Comparison of ENCODE assay signal across 16 cellular contexts in genomic region chr18:36153203-36153602, GRCh38. TPM values are rescaled to one million over a fixed set of nuclear protein-coding genes. Genes with fewer than 3 reads are reported as not detected.
A peak's percentile ranks its signal among the peaks of the same experiment; 100 is the strongest.
DNase-seq lines count a peak whose midpoint lies in the region; ATAC-seq and TF ChIP-seq lines count a peak whose summit lies in the region.
"Had no signal": no experiment of that assay in that cellular context is flagged by ENCODE, and none has a peak within 500 bp of the region (broad histone marks: within the 10 kb centered on the region; RNA-seq: fewer than 3 reads in every experiment).

No MANE protein-coding gene starts in this region.

- H3K4me3 Mint-ChIP-seq in naive thymus-derived CD8-positive, alpha-beta T cell = no peak overlapping the region
- H3K4me3 Mint-ChIP-seq: activated naive CD8-positive, alpha-beta T cell treated with anti-CD3 and anti-CD28 coated beads, Interleukin-2, amount 50 U/mL, for 24 hours; T-helper 2 cell treated with Interferon-gamma antibody and Interleukin-4, amounts not matched to agents 5 μg/mL and 100 μg/mL, for 36 hours had no signal

- no peaks in the 10 kb centered on the region for H3K27me3 Mint-ChIP-seq in naive thymus-derived CD8-positive, alpha-beta T cell
- H3K27me3 Mint-ChIP-seq: activated naive CD8-positive, alpha-beta T cell treated with anti-CD3 and anti-CD28 coated beads, Interleukin-2, amount 50 U/mL, for 24 hours had no signal

- H3K9me3 Mint-ChIP-seq in naive thymus-derived CD8-positive, alpha-beta T cell = no peaks in the 10 kb centered on the region
- H3K9me3 Mint-ChIP-seq: activated naive CD8-positive, alpha-beta T cell treated with anti-CD3 and anti-CD28 coated beads, Interleukin-2, amount 50 U/mL, for 24 hours; T-helper 2 cell treated with Interferon-gamma antibody and Interleukin-4, amounts not matched to agents 5 μg/mL and 100 μg/mL, for 36 hours had no signal

- peaks cover 4 to 96% (median 20%) of the 10 kb centered on the region in 3 donors for H3K36me3 Mint-ChIP-seq in naive thymus-derived CD8-positive, alpha-beta T cell

- peaks cover 27 to 34% (median 28%) of the 10 kb centered on the region in 4 donors for H3K4me1 Mint-ChIP-seq in naive thymus-derived CD8-positive, alpha-beta T cell

- peak overlapping the region in 3 of 10 donors; percentile 1 to 72 (median 33) for H3K27ac Mint-ChIP-seq in naive thymus-derived CD8-positive, alpha-beta T cell
- H3K27ac Mint-ChIP-seq: activated naive CD8-positive, alpha-beta T cell treated with anti-CD3 and anti-CD28 coated beads, Interleukin-2, amount 50 U/mL, for 24 hours; T-helper 2 cell treated with Interferon-gamma antibody and Interleukin-4, amounts not matched to agents 5 μg/mL and 100 μg/mL, for 36 hours had no signal

- DNase-seq in ELR (ENCODE audit: low read depth) (peak; percentile 81), SW480 (ENCODE audit: low spot score) (peak; percentile 4), fibroblast of villous mesenchyme (ENCODE audit: low read depth) (peak; percentile 92), retinal pigment epithelial cell (ENCODE audit: low read depth) (peak; percentile 16), putamen (ENCODE audit: low spot score) (no peak), KG1 (lab: John Stamatoyannopoulos, UW) (no peak)
- DNase-seq in naive thymus-derived CD8-positive, alpha-beta T cell = no peak
- DNase-seq: activated naive CD8-positive, alpha-beta T cell treated with anti-CD3 and anti-CD28 coated beads, Interleukin-2, amount 50 U/mL, for 24 hours; effector memory CD4-positive, alpha-beta T cell; GOT3; Kasumi-1; NCI-H2227 treated with DMSO at 0.1 percent for 48 hours; stimulated activated CD4-positive, alpha-beta T cell treated with anti-CD3 and anti-CD28 coated beads, Interleukin-12 subunit alpha, Interleukin-12 subunit beta, amount 100 ng/mL, for 4 hours; stimulated activated CD8-positive, alpha-beta memory T cell treated with anti-CD3 and anti-CD28 coated beads, Interleukin-4, amount 100 ng/mL, for 48 hours had no signal

- TF ChIP-seq CTCF in fibroblast of villous mesenchyme (IDR thresholded peaks at IDR 0.05; ENCODE audit: insufficient read depth, low read depth, low read length) (no peak), retinal pigment epithelial cell (conservative IDR thresholded peaks at IDR 0.05; ENCODE audit: low read depth, low read length) (no peak)

- POLR2A ChIA-PET in naive thymus-derived CD8-positive, alpha-beta T cell (lab: Charles Lee) = interaction anchor here (0.7 to 1.1 kb wide), 2 partner anchors 25 to 26 kb away, joined by 3 to 4 read pairs; partner anchors contain the start of gene SLC39A6

- ATAC-seq in naive thymus-derived CD8-positive, alpha-beta T cell = no peak
- no peak for ATAC-seq in HG02571 (IDR thresholded peaks at IDR 0.05; ENCODE audit: unreplicated experiment)
- ATAC-seq: activated naive CD8-positive, alpha-beta T cell treated with anti-CD3 and anti-CD28 coated beads, Interleukin-2, amount 50 U/mL, for 24 hours had no signal

- H3K4me3 ChIP-seq in fibroblast of villous mesenchyme (ENCODE audit: low read depth, low read length) (no peak overlapping the region), retinal pigment epithelial cell (ENCODE audit: low read length) (no peak overlapping the region)

RNA-seq across cellular contexts. Expression of gene ELP2, which starts 23.5 kb away (rescaled TPM):
- total RNA-seq in fibroblast of villous mesenchyme = 83.4 and 104 TPM in 2 replicates
- total RNA-seq in naive thymus-derived CD8-positive, alpha-beta T cell = 100 to 1,000 TPM; 165 to 172 TPM
- 10 to 100 TPM; 65.4 to 84.0 (median 68.2) TPM for polyA plus RNA-seq in naive thymus-derived CD8-positive, alpha-beta T cell

RNA-seq across cellular contexts. Expression of gene SLC39A6, which starts 24.1 kb away (rescaled TPM):
- 83.4 and 120 TPM in 2 replicates for total RNA-seq in fibroblast of villous mesenchyme
- total RNA-seq in naive thymus-derived CD8-positive, alpha-beta T cell = 10 to 100 TPM; 22.4 to 22.9 TPM
- polyA plus RNA-seq in naive thymus-derived CD8-positive, alpha-beta T cell = 10 to 100 TPM; 22.2 to 25.3 (median 23.0) TPM

RNA-seq across cellular contexts. Expression of gene MOCOS, which starts 34.1 kb away (rescaled TPM):
- total RNA-seq in fibroblast of villous mesenchyme = 3.0 and 7.1 TPM in 2 replicates
- total RNA-seq in naive thymus-derived CD8-positive, alpha-beta T cell = under 1 TPM; 0.08 to 0.16 TPM
- not detected for polyA plus RNA-seq in naive thymus-derived CD8-positive, alpha-beta T cell

Comparison
In these comparisons a context has a peak if more than half of its experiments do, and no peak if none do; other contexts are left out.
1. DNase-seq: peak in ELR (single experiment), SW480 (single experiment), fibroblast of villous mesenchyme (single experiment) and retinal pigment epithelial cell (single experiment); none in naive thymus-derived CD8-positive, alpha-beta T cell (0 of 10), putamen (single experiment) and KG1 (single experiment).